Comparison of ENCODE assay signal across 8 cellular contexts in the genomic region with DNA sequence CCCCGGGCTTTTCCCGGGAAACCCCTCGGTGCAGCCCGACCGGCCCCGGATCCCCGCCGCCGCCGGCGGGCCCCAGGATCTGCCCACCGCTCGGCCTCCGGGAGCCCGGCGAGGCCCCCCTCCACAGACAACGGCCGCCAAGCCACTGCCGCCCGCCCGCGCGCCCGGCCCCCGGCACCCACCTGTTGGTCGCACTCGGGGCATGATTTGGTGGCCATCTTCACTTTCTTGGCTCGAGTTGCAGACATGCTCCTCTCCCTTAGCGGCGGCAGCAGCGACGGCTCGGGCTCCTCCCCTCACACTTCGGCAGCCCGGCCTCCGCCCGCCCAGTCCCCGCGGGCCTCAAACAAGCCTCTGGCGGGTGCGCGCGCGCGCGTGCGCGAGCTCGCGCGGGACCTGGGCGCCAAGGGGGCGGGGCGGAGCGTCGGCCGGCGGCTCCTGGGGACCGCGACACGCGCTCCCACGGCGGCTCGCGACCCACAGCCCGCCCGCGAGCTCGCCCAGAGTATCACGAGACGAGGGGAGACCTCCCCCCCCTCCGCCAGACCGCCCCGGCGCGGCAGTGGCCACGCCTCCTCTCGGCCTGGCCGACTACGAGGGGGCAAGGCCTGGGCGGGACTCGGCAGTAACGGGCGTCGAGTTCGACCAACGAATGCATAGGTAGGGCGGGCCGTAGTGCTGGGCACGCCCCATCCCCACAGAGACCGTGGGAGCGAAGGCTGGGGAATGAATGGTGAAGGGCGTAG. TPM values are rescaled to one million over a fixed set of nuclear protein-coding genes. Genes with fewer than 3 reads are reported as not detected.
DNase-seq lines count a peak whose midpoint lies in the region; ATAC-seq lines count a peak whose summit lies in the region.

Gene C16orf87, minus strand, starts transcription at position 279 of the 746 bp plus-strand sequence. Its CDS starts 31 bp downstream, at position 248.

- peaks cover 25 to 38% (median 33%) of the 10 kb centered on the region in 3 donors for H3K4me1 Mint-ChIP-seq in CD8-positive, alpha-beta memory T cell
- peaks cover 27% of the 10 kb centered on the region for H3K4me1 Mint-ChIP-seq in memory B cell

- peaks cover 0 to 3% (median 0%) of the 10 kb centered on the region in 5 donors for H3K9me3 Mint-ChIP-seq in CD8-positive, alpha-beta memory T cell
- no peaks in the 10 kb centered on the region for H3K9me3 Mint-ChIP-seq in memory B cell

- H3K27ac Mint-ChIP-seq in CD8-positive, alpha-beta memory T cell = peak within 1 kb of the TSS; percentile 94 to 100 (median 98)
- peak within 1 kb of the TSS; percentile 96 for H3K27ac Mint-ChIP-seq in memory B cell

- no peaks in the 10 kb centered on the region for H3K9me3 ChIP-seq in CD8-positive, alpha-beta memory T cell (ENCODE audit: low read length)

- H3K36me3 Mint-ChIP-seq in CD8-positive, alpha-beta memory T cell = peaks cover 0 to 6% (median 0%) of the 10 kb centered on the region in 3 donors
- peaks cover 3% of the 10 kb centered on the region for H3K36me3 Mint-ChIP-seq in memory B cell

- peak within 1 kb of the TSS; percentile 77 for H3K27ac ChIP-seq in CD8-positive, alpha-beta memory T cell (ENCODE audit: low read depth, low read length)

- CTCF ChIA-PET in CD8-positive, alpha-beta memory T cell (lab: Charles Lee) = no interaction called here

- H3K36me3 ChIP-seq in CD8-positive, alpha-beta memory T cell (ENCODE audit: insufficient read depth, low read length) = no peaks in the 10 kb centered on the region

- no peaks in the 10 kb centered on the region for H3K27me3 ChIP-seq in CD8-positive, alpha-beta memory T cell (ENCODE audit: insufficient read depth, low read length, poor library complexity, severe bottlenecking)

- POLR2A ChIA-PET in CD8-positive, alpha-beta memory T cell (lab: Charles Lee) = interaction anchor here (0.5 to 1.3 kb wide), 6 partner anchors 41 to 1289 kb away, joined by 3 to 4 read pairs (median 4); partner anchors contain the start of genes DNAJA2 and GPT2

- ATAC-seq in GM19467 (IDR thresholded peaks at IDR 0.05; ENCODE audit: unreplicated experiment) = peak; percentile 94
- peak; percentile 86 for ATAC-seq in memory B cell (ENCODE audit: low read depth)

- DNase-seq in CD8-positive, alpha-beta memory T cell = peak; percentile 86 to 94 (median 92)
- DNase-seq in HS-27A (ENCODE audit: low read depth) (peak; percentile 66), NK-92 (lab: John Stamatoyannopoulos, UW; ENCODE audit: unreplicated experiment) (peak; percentile 48), memory B cell (ENCODE audit: low spot score in 2 of 2) (peak; percentile 91 to 92)
- DNase-seq in activated CD8-positive, alpha-beta memory T cell treated with anti-CD3 and anti-CD28 coated beads for 1 hour (ENCODE audit: extremely low read depth in 1 of 2, low read depth in 1 of 2) = peak; percentile 68 to 85
- peak; percentile 89 for DNase-seq in effector CD8-positive, alpha-beta T cell (lab: John Stamatoyannopoulos, UW)
- peak; percentile 76 for DNase-seq in stimulated activated CD8-positive, alpha-beta memory T cell treated with anti-CD3 and anti-CD28 coated beads, Interleukin-12 subunit alpha, Interleukin-12 subunit beta, amount 100 ng/mL, for 24 hours (ENCODE audit: extremely low read depth)

- H3K27me3 Mint-ChIP-seq in CD8-positive, alpha-beta memory T cell = peaks cover 0 to 4% of the 10 kb centered on the region in 2 donors
- no peaks in the 10 kb centered on the region for H3K27me3 Mint-ChIP-seq in memory B cell

- H3K4me3 Mint-ChIP-seq in CD8-positive, alpha-beta memory T cell = peak within 1 kb of the TSS; percentile 94 to 100 (median 97)
- peak within 1 kb of the TSS; percentile 93 for H3K4me3 Mint-ChIP-seq in memory B cell

- peaks cover 16% of the 10 kb centered on the region for H3K4me1 ChIP-seq in CD8-positive, alpha-beta memory T cell (ENCODE audit: insufficient read depth, low read length)

- H3K4me3 ChIP-seq in CD8-positive, alpha-beta memory T cell (ENCODE audit: low read length) = peak within 1 kb of the TSS; percentile 89

RNA-seq across cellular contexts. Expression of gene C16orf87, which starts in this region (rescaled TPM):
- total RNA-seq in CD8-positive, alpha-beta memory T cell = 10 to 100 TPM; 22.6 to 22.8 TPM
- 9.1 TPM for polyA plus RNA-seq in CD8-positive, alpha-beta memory T cell

Comparison
In these comparisons a context has a peak if more than half of its experiments do, and no peak if none do; other contexts are left out.
1. Peak in every context shown above with its lines: DNase-seq, ATAC-seq, H3K4me3 ChIP-seq and H3K27ac ChIP-seq.